Comparison of ENCODE assay signal across 27 cellular contexts in the genomic region with DNA sequence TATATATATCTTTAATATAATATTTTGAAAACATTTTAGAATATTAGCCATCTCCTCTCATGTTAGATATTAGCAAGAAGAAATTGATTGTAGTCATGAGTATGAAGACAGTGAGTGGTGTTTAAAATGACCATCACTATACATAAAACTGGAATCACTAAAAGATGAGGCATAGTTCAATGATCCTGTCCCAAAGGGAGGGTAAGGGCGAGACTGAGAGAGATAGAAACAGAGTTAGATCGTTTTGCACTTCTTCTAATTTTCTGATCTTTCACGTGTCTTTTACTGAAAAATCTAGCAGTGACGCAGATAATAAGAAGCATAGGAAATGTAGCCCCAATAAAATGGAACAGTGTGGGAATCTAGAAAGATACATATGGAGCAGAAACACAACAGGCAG.
"Had no signal": no experiment of that assay in that cellular context is flagged by ENCODE, and none has a peak within 500 bp of the region (broad histone marks: within the 10 kb centered on the region; RNA-seq: fewer than 3 reads in every experiment).

No MANE protein-coding gene starts in this region.

- H3K4me3 ChIP-seq: stomach, suprapubic skin, testis, thoracic aorta, thyroid gland, tibial artery, tibial nerve, transverse colon, upper lobe of left lung, upper lobe of right lung, uterus, vagina had no signal

- H3K36me3 ChIP-seq: stomach, suprapubic skin, thoracic aorta, thyroid gland, tibial artery, tibial nerve, transverse colon, upper lobe of left lung, upper lobe of right lung, uterus, vagina had no signal

- H3K27me3 ChIP-seq: stomach, suprapubic skin, testis, thyroid gland, tibial artery, tibial nerve, transverse colon, upper lobe of left lung, upper lobe of right lung, uterus, vagina had no signal

- DNase-seq: stimulated activated CD4-positive, alpha-beta T cell treated with anti-CD3 and anti-CD28 coated beads, Interleukin-2, amount 100 ng/mL, for 48 hours; stimulated activated CD4-positive, alpha-beta T cell treated with anti-CD3 and anti-CD28 coated beads, Interleukin-4, amount 100 ng/mL, for 1 hour; stimulated activated CD4-positive, alpha-beta T cell treated with anti-CD3 and anti-CD28 coated beads, Interleukin-4, amount 100 ng/mL, for 24 hours; stimulated activated CD4-positive, alpha-beta T cell treated with anti-CD3 and anti-CD28 coated beads, Interleukin-4, amount 100 ng/mL, for 4 hours; stimulated activated CD8-positive, alpha-beta memory T cell treated with anti-CD3 and anti-CD28 coated beads, Interleukin-4, amount 100 ng/mL, for 48 hours; stimulated activated naive B cell treated with anti-CD40 and anti-IgM and Interleukin-4, amounts not matched to agents 10 μg/mL and 1 μg/mL and 100 μg/mL, for 72 hours; stimulated activated naive CD4-positive, alpha-beta T cell; stimulated activated naive CD4-positive, alpha-beta T cell treated with Interleukin-2 at 50 U/mL for 16 hours; stimulated activated naive CD8-positive, alpha-beta T cell treated with anti-CD3 and anti-CD28 coated beads, Interleukin-15, amount 100 ng/mL, for 72 hours; stimulated activated naive CD8-positive, alpha-beta T cell treated with anti-CD3 and anti-CD28 coated beads, Interleukin-15, Interleukin-2, amounts not matched to agents 100 U/mL and 50 U/mL, for 24 hours; stomach; substantia nigra; testis; thyroid gland; tibial artery; transverse colon; trophoblast cell; upper lobe of left lung; upper lobe of right lung; uterus had no signal

- FAIRE-seq: urothelium cell line had no signal

- H3K27ac ChIP-seq: stomach, suprapubic skin, testis, thoracic aorta, thyroid gland, tibial artery, tibial nerve, transverse colon, upper lobe of left lung, upper lobe of right lung, uterus, vagina had no signal

- ATAC-seq: stimulated activated effector memory CD8-positive, alpha-beta T cell treated with anti-CD3 and anti-CD28 coated beads, Interleukin-12 subunit alpha, Interleukin-12 subunit beta, amount 100 ng/mL, for 72 hours; stimulated activated memory B cell treated with anti-CD40 and anti-IgM and Interleukin-4, amounts not matched to agents 10 μg/mL and 1 μg/mL and 100 μg/mL, for 72 hours; stimulated activated naive B cell treated with anti-CD40 and anti-IgM and Interleukin-4, amounts not matched to agents 10 μg/mL and 1 μg/mL and 100 μg/mL, for 72 hours; stimulated activated naive CD8-positive, alpha-beta T cell treated with anti-CD3 and anti-CD28 coated beads, Interleukin-15, amount 100 ng/mL, for 72 hours; stimulated activated naive CD8-positive, alpha-beta T cell treated with anti-CD3 and anti-CD28 coated beads, Interleukin-15, Interleukin-2, amounts not matched to agents 100 U/mL and 50 U/mL, for 24 hours; upper lobe of right lung had no signal

- H3K9me3 ChIP-seq: stomach, suprapubic skin, testis, thyroid gland, tibial artery, tibial nerve, transverse colon, upper lobe of left lung, upper lobe of right lung, uterus, vagina had no signal

- H3K4me1 ChIP-seq: stomach, suprapubic skin, testis, thyroid gland, tibial artery, tibial nerve, transverse colon, upper lobe of left lung, upper lobe of right lung, uterus, vagina had no signal
